Comparison of ENCODE assay signal across 24 cellular contexts in the genomic region with DNA sequence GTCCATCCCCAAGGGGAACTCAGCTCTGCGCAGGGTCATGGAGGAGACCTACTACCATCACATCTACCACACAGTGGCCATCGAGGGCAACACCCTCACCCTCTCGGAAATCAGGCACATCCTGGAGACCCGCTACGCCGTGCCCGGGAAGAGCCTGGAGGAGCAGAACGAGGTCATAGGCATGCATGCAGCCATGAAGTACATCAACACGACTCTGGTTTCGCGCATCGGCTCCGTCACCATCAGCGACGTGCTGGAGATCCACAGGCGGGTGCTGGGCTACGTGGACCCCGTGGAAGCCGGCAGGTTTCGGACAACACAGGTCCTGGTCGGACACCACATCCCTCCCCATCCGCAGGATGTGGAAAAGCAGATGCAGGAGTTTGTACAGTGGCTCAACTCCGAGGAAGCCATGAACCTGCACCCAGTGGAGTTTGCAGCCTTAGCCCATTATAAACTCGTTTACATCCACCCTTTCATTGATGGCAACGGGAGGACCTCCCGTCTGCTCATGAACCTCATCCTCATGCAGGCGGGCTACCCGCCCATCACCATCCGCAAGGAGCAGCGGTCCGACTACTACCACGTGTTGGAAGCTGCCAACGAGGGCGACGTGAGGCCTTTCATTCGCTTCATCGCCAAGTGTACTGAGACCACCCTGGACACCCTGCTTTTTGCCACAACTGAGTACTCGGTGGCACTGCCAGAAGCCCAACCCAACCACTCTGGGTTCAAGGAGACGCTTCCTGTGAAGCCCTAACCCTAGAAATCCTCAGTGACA.
"Had no signal": no experiment of that assay in that cellular context is flagged by ENCODE, and none has a peak within 500 bp of the region (broad histone marks: within the 10 kb centered on the region; RNA-seq: fewer than 3 reads in every experiment).

No MANE protein-coding gene starts in this region.

- H2AFZ ChIP-seq: hepatocyte had no signal

- H3K4me3 Mint-ChIP-seq: activated naive CD4-positive, alpha-beta T cell treated with anti-CD3 and anti-CD28 coated beads for 36 hours; activated T-cell treated with anti-CD3 and anti-CD28 coated beads, Interleukin-2, amount 50 U/mL, for 24 hours; immature natural killer cell; naive thymus-derived CD4-positive, alpha-beta T cell; stimulated activated naive CD8-positive, alpha-beta T cell treated with anti-CD3 and anti-CD28 coated beads, Interleukin-15, Interleukin-2, amounts not matched to agents 100 ng/mL and 50 ng/mL, for 24 hours; T-helper 2 cell treated with Interferon-gamma antibody and Interleukin-4, amounts not matched to agents 5 μg/mL and 100 μg/mL, for 36 hours; WTC11 had no signal

- H3K79me2 ChIP-seq: hepatocyte had no signal

- H3K27ac ChIP-seq: hepatocyte, left lung, neutrophil, pancreas, psoas muscle, right atrium auricular region, thyroid gland had no signal

- H3K9me3 Mint-ChIP-seq: activated naive CD4-positive, alpha-beta T cell treated with anti-CD3 and anti-CD28 coated beads for 36 hours; activated T-cell treated with anti-CD3 and anti-CD28 coated beads, Interleukin-2, amount 50 U/mL, for 24 hours; immature natural killer cell; naive thymus-derived CD4-positive, alpha-beta T cell; stimulated activated naive CD8-positive, alpha-beta T cell treated with anti-CD3 and anti-CD28 coated beads, Interleukin-15, Interleukin-2, amounts not matched to agents 100 ng/mL and 50 ng/mL, for 24 hours; T-helper 2 cell treated with Interferon-gamma antibody and Interleukin-4, amounts not matched to agents 5 μg/mL and 100 μg/mL, for 36 hours; WTC11 had no signal

- FAIRE-seq: endometrium, pancreas, TTC549 had no signal

- H3K27ac Mint-ChIP-seq: activated naive CD4-positive, alpha-beta T cell treated with anti-CD3 and anti-CD28 coated beads for 36 hours; stimulated activated naive CD8-positive, alpha-beta T cell treated with anti-CD3 and anti-CD28 coated beads, Interleukin-15, Interleukin-2, amounts not matched to agents 100 ng/mL and 50 ng/mL, for 24 hours had no signal

- H3K4me2 ChIP-seq: hepatocyte had no signal

- H3K9me3 ChIP-seq: left lung, neutrophil, pancreas, psoas muscle, right atrium auricular region, thyroid gland had no signal

- H3K27me3 Mint-ChIP-seq: activated T-cell treated with anti-CD3 and anti-CD28 coated beads, Interleukin-2, amount 50 U/mL, for 24 hours; stimulated activated naive CD8-positive, alpha-beta T cell treated with anti-CD3 and anti-CD28 coated beads, Interleukin-15, Interleukin-2, amounts not matched to agents 100 ng/mL and 50 ng/mL, for 24 hours had no signal

- DNase-seq: activated CD8-positive, alpha-beta memory T cell treated with anti-CD3 and anti-CD28 coated beads for 24 hours; activated CD8-positive, alpha-beta memory T cell treated with anti-CD3 and anti-CD28 coated beads, Interleukin-2, amount 50 U/mL, for 4 hours; activated naive CD4-positive, alpha-beta T cell treated with anti-CD3 and anti-CD28 coated beads for 36 hours; activated T-cell treated with anti-CD3 and anti-CD28 coated beads, Interleukin-2, amount 50 U/mL, for 24 hours; amygdala; foreskin melanocyte; glutamatergic neuron; left lung; naive thymus-derived CD4-positive, alpha-beta T cell; psoas muscle; stimulated activated CD4-positive, alpha-beta T cell treated with anti-CD3 and anti-CD28 coated beads, Interleukin-4, amount 100 ng/mL, for 24 hours; thyroid gland had no signal

- H3K4me3 ChIP-seq: cardiac muscle cell, hepatocyte, left lung, lung, pancreas, psoas muscle, right atrium auricular region, thyroid gland had no signal

- H3K27me3 ChIP-seq: cardiac muscle cell, hepatocyte, left lung, neutrophil, pancreas, right atrium auricular region, thyroid gland had no signal

- ATAC-seq: left lung; naive thymus-derived CD4-positive, alpha-beta T cell; pancreas; psoas muscle had no signal
